Comparison of ENCODE assay signal across 6 cellular contexts in the genomic region with DNA sequence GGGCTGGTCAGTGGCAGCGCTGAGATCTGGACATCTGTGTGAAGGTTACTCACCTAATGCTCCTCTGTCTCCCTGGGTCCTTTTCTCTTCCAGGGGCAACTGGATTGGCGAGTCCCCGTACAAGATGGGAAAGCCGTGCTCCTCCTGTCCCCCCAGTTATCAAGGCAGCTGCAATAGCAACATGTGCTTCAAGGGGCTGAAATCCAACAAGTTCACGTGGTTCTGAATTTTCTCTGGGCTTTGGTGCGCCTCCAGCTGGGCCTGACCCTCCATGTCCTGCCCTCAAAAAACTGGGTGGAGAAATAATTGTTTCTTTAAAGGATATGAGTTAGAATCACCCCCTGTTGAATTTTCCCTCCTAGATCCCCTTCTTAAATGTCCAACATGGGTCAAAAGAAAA. TPM values are rescaled to one million over a fixed set of nuclear protein-coding genes. Genes with fewer than 3 reads are reported as not detected.
"Had no signal": no experiment of that assay in that cellular context is flagged by ENCODE, and none has a peak within 500 bp of the region (broad histone marks: within the 10 kb centered on the region; RNA-seq: fewer than 3 reads in every experiment).

No MANE protein-coding gene starts in this region.

- H3K9me3 Mint-ChIP-seq: GM23338, H9, IgD-negative memory B cell had no signal

- DNase-seq: H9, HCEC 1CT had no signal

- H3K4me2 ChIP-seq: GM23338 had no signal

- H3K27ac Mint-ChIP-seq: GM23338, IgD-negative memory B cell had no signal

- H3K4me3 Mint-ChIP-seq: GM23338, H9, IgD-negative memory B cell had no signal

- ATAC-seq: GM23338 had no signal

- H3K4me1 Mint-ChIP-seq: GM23338 had no signal

- H3K4me3 ChIP-seq: GM23338 had no signal

RNA-seq across cellular contexts. Expression of gene HNF4A, which starts 4.9 kb away (rescaled TPM):
- total RNA-seq: GM23338, H1, H9 had no signal
- polyA plus RNA-seq: GM23338, IgD-negative memory B cell had no signal

RNA-seq across cellular contexts. Expression of gene R3HDML, which starts 13.7 kb away (rescaled TPM):
- total RNA-seq: GM23338, H1, H9, HT-29 had no signal
- polyA plus RNA-seq: GM23338, H1, IgD-negative memory B cell had no signal
